ENCODE assay signal across 1 cellular context in the genomic region with DNA sequence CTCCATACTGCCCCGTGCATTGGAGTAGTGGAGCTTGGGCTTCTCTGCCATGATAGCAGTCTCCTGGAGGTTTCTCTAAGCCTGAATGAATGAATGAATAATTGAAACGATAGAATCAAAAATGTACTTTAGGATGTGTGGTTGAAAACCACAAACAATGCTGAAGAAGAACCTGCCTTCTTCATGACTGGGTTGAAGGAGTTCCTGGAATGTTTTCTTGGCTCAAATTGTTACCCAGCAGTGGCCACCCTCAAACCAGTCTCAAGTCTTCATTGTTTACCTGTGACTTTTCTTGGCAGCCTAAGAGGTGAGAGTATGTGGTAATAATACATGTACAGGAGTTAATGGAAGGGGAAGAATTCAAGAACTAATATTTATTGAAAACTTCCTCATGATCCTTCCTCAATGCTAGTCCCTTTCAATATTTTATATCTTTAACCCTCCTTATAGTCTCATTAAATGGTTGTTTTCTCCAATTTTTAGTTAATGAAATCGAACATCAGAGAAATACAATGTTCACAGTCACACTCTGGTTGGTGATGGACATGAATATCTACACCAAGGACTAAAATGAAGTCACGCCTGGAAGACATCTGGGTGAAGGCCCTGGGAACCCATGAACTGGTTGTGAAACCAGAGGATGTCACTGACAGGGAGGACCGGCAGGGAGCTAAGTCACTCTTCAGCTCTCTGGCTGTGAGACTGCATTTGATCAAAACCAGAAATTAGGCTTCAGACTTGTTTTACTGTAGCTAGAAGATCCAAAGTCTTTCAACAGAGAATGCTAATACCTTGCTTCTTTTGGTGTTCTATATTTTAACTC.
TF ChIP-seq lines count a peak whose summit lies in the region.

GSTA5 (minus strand) TSS at position 51 of the 823 bp plus-strand sequence.

TF ChIP-seq in SK-N-SH, 30 proteins besides CTCF, POLR2A, EP300 and RAD21 (continued from another document):
- TF ChIP-seq REST (IDR thresholded peaks at IDR 0.05; ENCODE audit: low read depth, low read length) = no peak
- TF ChIP-seq JUND (IDR thresholded peaks at IDR 0.05) = no peak
- TF ChIP-seq YY1 (IDR thresholded peaks at IDR 0.05; ENCODE audit: low read depth) = no peak
